In genomic region chr22:38203855-38204497, GRCh38 we compare ENCODE assay signal across 8 cellular contexts. TPM values are rescaled to one million over a fixed set of nuclear protein-coding genes. Genes with fewer than 3 reads are reported as not detected.
DNase-seq lines count a peak whose midpoint lies in the region; ATAC-seq and TF ChIP-seq lines count a peak whose summit lies in the region.

No MANE protein-coding gene starts in this region.

- no peak for TF ChIP-seq CTCF in heart left ventricle (IDR thresholded peaks at IDR 0.05)
- TF ChIP-seq CTCF in ascending aorta (IDR thresholded peaks at IDR 0.05), result no peak
- TF ChIP-seq CTCF in lung (IDR thresholded peaks at IDR 0.05; ENCODE audit: control extremely low read depth, extremely low read depth), result no peak
- no peak for TF ChIP-seq CTCF in uterus (IDR thresholded peaks at IDR 0.05)

- TF ChIP-seq POLR2A in heart left ventricle (IDR thresholded peaks at IDR 0.05) (no peak), uterus (IDR thresholded peaks at IDR 0.05) (peak in 1 of 2 donors; percentile 7)

- 94 to 98% (median 95%) methylated on average over 3 of the region's 3 CpGs for WGBS in heart left ventricle, 4 donors
- WGBS in lung, 2 donors, result 91 to 93% methylated on average over 3 of the region's 3 CpGs

- peak overlapping the region in 8 of 12 donors; percentile 52 to 100 (median 98) for H3K27ac ChIP-seq in heart left ventricle
- H3K27ac ChIP-seq in ascending aorta, result peak overlapping the region; percentile 99 to 100
- H3K27ac ChIP-seq in lung (ENCODE audit: low read depth in 1 of 2, low read length in 1 of 2), result peak overlapping the region in 1 of 2 donors; percentile 94
- peak overlapping the region; percentile 99 to 100 for H3K27ac ChIP-seq in uterus

- ATAC-seq in heart left ventricle (no peak), lung (ENCODE audit: insufficient read depth, low FRiP score) (no peak)

- H3K4me3 ChIP-seq in heart left ventricle (peak overlapping the region in 5 of 12 donors; percentile 80 to 98 (median 82)), ascending aorta (peak overlapping the region; percentile 87 to 89), lung (peak overlapping the region; percentile 78), uterus (peak overlapping the region in 1 of 2 donors; percentile 80)

- DNase-seq in heart left ventricle (no peak), cardiac septum (ENCODE audit: low spot score) (no peak), ascending aorta (ENCODE audit: low spot score in 2 of 2) (no peak), lung (ENCODE audit: low spot score) (no peak), uterus (no peak), midbrain (lab: John Stamatoyannopoulos, UW) (no peak), cortex of kidney (lab: John Stamatoyannopoulos, UW) (no peak), SHP77 treated with DMSO at 0.1 percent for 48 hours (lab: John Stamatoyannopoulos, UW) (no peak)

- peaks cover 6 to 37% (median 26%) of the 10 kb centered on the region in 12 donors for H3K4me1 ChIP-seq in heart left ventricle
- peaks cover 19 to 31% of the 10 kb centered on the region in 2 donors for H3K4me1 ChIP-seq in ascending aorta
- H3K4me1 ChIP-seq in lung (ENCODE audit: control insufficient read depth in 2 of 2, insufficient read depth in 2 of 2, low read length in 2 of 2), result peaks cover 3 to 18% of the 10 kb centered on the region in 2 donors
- H3K4me1 ChIP-seq in uterus, result peaks cover 6 to 7% of the 10 kb centered on the region in 2 donors

- intact Hi-C loops in heart left ventricle (cut with DNase I) (loop anchor here in 6 of 10 donors (5.0 to 10.0 kb wide), 4 partner anchors 63 to 89 kb away; partner anchors contain the start of genes BAIAP2L2 (in 2 of the 6) and TMEM184B (in 1 of the 6)), cardiac septum (cut with DNase I) (loop anchor here (5.0 kb wide), 1 partner anchor 98 kb away; no protein-coding TSS in a partner anchor), ascending aorta (cut with DNase I) (loop anchor here (2.0 to 5.0 kb wide), 6 partner anchors 15 to 368 kb away; partner anchors contain the start of gene DMC1), uterus (cut with DNase I; ENCODE audit: low total_unique reads) (loop anchor here (10.0 kb wide), 1 partner anchor 61 kb away; no protein-coding TSS in a partner anchor)

- H3K27me3 ChIP-seq in heart left ventricle (no peaks in the 10 kb centered on the region), ascending aorta (no peaks in the 10 kb centered on the region), lung (ENCODE audit: control insufficient read depth, insufficient read depth) (no peaks in the 10 kb centered on the region), uterus (no peaks in the 10 kb centered on the region)

- no peaks in the 10 kb centered on the region for H3K36me3 ChIP-seq in heart left ventricle
- peaks cover 0 to 16% of the 10 kb centered on the region in 2 donors for H3K36me3 ChIP-seq in ascending aorta
- H3K36me3 ChIP-seq in lung (ENCODE audit: control insufficient read depth in 2 of 2, insufficient read depth in 2 of 2, low read length in 2 of 2), result peaks cover 0 to 6% of the 10 kb centered on the region in 2 donors
- no peaks in the 10 kb centered on the region for H3K36me3 ChIP-seq in uterus

- H3K9me3 ChIP-seq in heart left ventricle (no peaks in the 10 kb centered on the region), ascending aorta (no peaks in the 10 kb centered on the region), lung (ENCODE audit: control insufficient read depth in 2 of 2, insufficient read depth in 1 of 2, low read length in 1 of 2) (no peaks in the 10 kb centered on the region), uterus (no peaks in the 10 kb centered on the region)

RNA-seq across cellular contexts. Expression of gene MAFF, which starts 2.2 kb away (rescaled TPM):
- total RNA-seq in heart left ventricle, result 10 to 100 TPM in 3 of 9 donors, 1 to 10 TPM in 6; 1.9 to 35.8 (median 4.0) TPM
- 10 to 100 TPM in 1 of 2 donors, 1 to 10 TPM in 1; 4.7 to 36.0 TPM for polyA plus RNA-seq in heart left ventricle
- 9.8 TPM for total RNA-seq in cardiac septum
- 183 TPM for total RNA-seq in ascending aorta
- total RNA-seq in lung, result 10 to 100 TPM; 30.0 to 43.9 TPM
- 10 to 100 TPM; 36.3 to 57.8 TPM for polyA plus RNA-seq in lung
- total RNA-seq in uterus, result 100 to 1,000 TPM in 1 of 4 donors, 10 to 100 TPM in 3; 10.1 to 180 (median 44.0) TPM

RNA-seq across cellular contexts. Expression of gene PLA2G6, which starts 22.3 kb away (rescaled TPM):
- total RNA-seq in heart left ventricle (10 to 100 TPM in 6 of 9 donors, 1 to 10 TPM in 3; 6.1 to 17.9 (median 11.0) TPM), cardiac septum (12.5 TPM), ascending aorta (79.5 TPM), lung (10 to 100 TPM; 36.8 to 73.5 TPM), uterus (10 to 100 TPM in 3 of 4 donors, 1 to 10 TPM in 1; 8.7 to 50.9 (median 34.5) TPM)
- polyA plus RNA-seq in heart left ventricle (10 to 100 TPM in 1 of 2 donors, 1 to 10 TPM in 1; 4.9 to 14.2 TPM), lung (10 to 100 TPM; 11.9 to 37.8 TPM)
